ENCODE assay signal across 1 cellular context in genomic region chr18:55403555-55403954, GRCh38.
TF ChIP-seq lines count a peak whose summit lies in the region.

No MANE protein-coding gene starts in this region.

TF ChIP-seq in WTC11, 78 proteins besides CTCF, POLR2A, EP300 and RAD21 (continued from another document):
- TF ChIP-seq ZNF532 (CRISPR knock-in tag; IDR thresholded peaks at IDR 0.05; ENCODE audit: borderline replicate concordance) = no peak
- TF ChIP-seq ZBTB43 (CRISPR knock-in tag; IDR thresholded peaks at IDR 0.05) = no peak
- no peak for TF ChIP-seq FOXJ3 (CRISPR knock-in tag; IDR thresholded peaks at IDR 0.05; ENCODE audit: borderline replicate concordance)
- TF ChIP-seq ZNF232 (CRISPR knock-in tag; IDR thresholded peaks at IDR 0.05) = no peak
TF ChIP-seq in WTC11: peak in this region for 0.
